In the genomic region with DNA sequence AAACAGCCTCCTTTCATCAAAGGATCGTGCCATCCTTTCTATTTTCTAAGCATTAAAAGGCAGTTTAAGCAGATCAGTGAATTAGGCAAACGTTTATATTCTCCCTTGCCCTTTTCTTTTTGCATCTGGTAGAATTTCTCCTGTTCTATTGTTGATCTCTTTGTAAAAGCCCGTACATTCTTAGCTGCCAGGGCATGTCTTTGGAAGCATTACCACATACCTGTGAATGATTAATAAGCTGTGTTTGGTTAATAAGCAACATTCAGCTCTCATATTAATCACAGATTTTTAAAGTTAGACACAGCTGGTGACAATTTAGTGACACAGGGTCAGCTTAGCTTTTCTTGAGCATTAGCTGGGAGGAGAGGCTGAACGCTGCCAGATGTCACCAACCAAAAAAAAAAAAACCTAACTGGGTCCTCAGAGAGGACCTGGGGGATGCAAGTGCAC, we compare ENCODE assay signal across 12 cellular contexts. TPM values are rescaled to one million over a fixed set of nuclear protein-coding genes. Genes with fewer than 3 reads are reported as not detected.
DNase-seq lines count a peak whose midpoint lies in the region; ATAC-seq and TF ChIP-seq lines count a peak whose summit lies in the region.
"Had no signal": no experiment of that assay in that cellular context is flagged by ENCODE, and none has a peak within 500 bp of the region (broad histone marks: within the 10 kb centered on the region; RNA-seq: fewer than 3 reads in every experiment).

No MANE protein-coding gene starts in this region.

- DNase-seq in AG10803 (ENCODE audit: low read depth) (peak; percentile 77), chondrocyte (ENCODE audit: low spot score) (no peak), right lobe of liver (no peak), GM13977 (ENCODE audit: low spot score) (no peak), GM10266 (ENCODE audit: extremely low spot score) (no peak)
- DNase-seq in activated CD4-positive, alpha-beta T cell treated with anti-CD3 and anti-CD28 coated beads, Interleukin-2, amount 10 ng/mL, durations not matched to agents 24 days and 14 days, result no peak
- DNase-seq: activated B cell treated with CpG ODN at 0.5 μM for 24 hours; activated T-cell treated with anti-CD3 and anti-CD28 coated beads, Interleukin-2, amount 50 U/mL, for 72 hours; SIG-M5 had no signal

- in situ Hi-C loops in GM13977 (cut with MboI; ENCODE audit: low pct_unique_long_range_greater_than_20kb, low sequenced_read_pairs, unreplicated experiment), result no loop called here

- intact Hi-C loops in right lobe of liver (cut with DNase I), result no loop called here
- intact Hi-C loops in activated CD4-positive, alpha-beta T cell treated with anti-CD3 and anti-CD28 coated beads, Interleukin-2, amount 10 ng/mL, durations not matched to agents 24 days and 14 days (cut with micrococcal nuclease), result loop anchor here (5.0 kb wide), 2 partner anchors 38 to 72 kb away; no protein-coding TSS in a partner anchor

- WGBS in right lobe of liver (ENCODE audit: insufficient coverage, low coverage, low lambda C conversion rate, missing lambda C conversion rate), result 20% methylated on average over 4 of the region's 4 CpGs

- peak overlapping the region; percentile 71 to 87 (median 80) for H3K27ac ChIP-seq in right lobe of liver
- H3K27ac ChIP-seq: parathyroid adenoma had no signal

- peak overlapping the region; percentile 73 for H3K27ac Mint-ChIP-seq in chondrocyte (ENCODE audit: unreplicated experiment)
- H3K27ac Mint-ChIP-seq in activated CD4-positive, alpha-beta T cell treated with anti-CD3 and anti-CD28 coated beads, Interleukin-2, amount 10 ng/mL, durations not matched to agents 24 days and 14 days, result no peak overlapping the region
- H3K27ac Mint-ChIP-seq: activated B cell treated with CpG ODN at 0.5 μM for 24 hours; activated T-cell treated with anti-CD3 and anti-CD28 coated beads, Interleukin-2, amount 50 U/mL, for 72 hours had no signal

- no peaks in the 10 kb centered on the region for H3K9me3 ChIP-seq in right lobe of liver

- peaks cover 0 to 43% (median 9%) of the 10 kb centered on the region in 4 donors for H3K4me1 ChIP-seq in right lobe of liver
- H3K4me1 ChIP-seq: parathyroid adenoma had no signal

- peak; percentile 34 for TF ChIP-seq POLR2A in right lobe of liver (IDR thresholded peaks at IDR 0.05)

- ATAC-seq in HG02943 (IDR thresholded peaks at IDR 0.05; ENCODE audit: low read depth, unreplicated experiment) (peak; percentile 58), right lobe of liver (peak; percentile 76 to 91 (median 82)), GM21526 (IDR thresholded peaks at IDR 0.05; ENCODE audit: low FRiP score, unreplicated experiment) (no peak)

- H3K36me3 Mint-ChIP-seq in chondrocyte (ENCODE audit: low read depth), result peaks cover 2% of the 10 kb centered on the region
- peaks cover 3% of the 10 kb centered on the region for H3K36me3 Mint-ChIP-seq in activated CD4-positive, alpha-beta T cell treated with anti-CD3 and anti-CD28 coated beads, Interleukin-2, amount 10 ng/mL, durations not matched to agents 24 days and 14 days (ENCODE audit: low read depth)

- H3K36me3 ChIP-seq in right lobe of liver, result no peaks in the 10 kb centered on the region

- TF ChIP-seq CTCF in AG10803 (conservative IDR thresholded peaks at IDR 0.05; ENCODE audit: low read length), result no peak
- TF ChIP-seq CTCF in chondrocyte (IDR thresholded peaks at IDR 0.05), result no peak
- TF ChIP-seq CTCF in right lobe of liver (IDR thresholded peaks at IDR 0.05), result no peak
- no peak for TF ChIP-seq CTCF in GM13977 (IDR thresholded peaks at IDR 0.05; ENCODE audit: extremely low read depth, insufficient read depth, missing control alignments)
- TF ChIP-seq CTCF in GM10266 (IDR thresholded peaks at IDR 0.05; ENCODE audit: control insufficient read depth, insufficient read depth, low read depth, missing control alignments), result no peak

- H3K9me3 Mint-ChIP-seq in chondrocyte (ENCODE audit: low read depth), result peaks cover 9% of the 10 kb centered on the region
- peaks cover 10% of the 10 kb centered on the region for H3K9me3 Mint-ChIP-seq in activated CD4-positive, alpha-beta T cell treated with anti-CD3 and anti-CD28 coated beads, Interleukin-2, amount 10 ng/mL, durations not matched to agents 24 days and 14 days
- H3K9me3 Mint-ChIP-seq: activated B cell treated with CpG ODN at 0.5 μM for 24 hours had no signal

- H3K27me3 ChIP-seq in right lobe of liver, result no peaks in the 10 kb centered on the region

- H3K27me3 Mint-ChIP-seq in chondrocyte (ENCODE audit: low read depth), result no peaks in the 10 kb centered on the region
- peaks cover 15% of the 10 kb centered on the region for H3K27me3 Mint-ChIP-seq in activated CD4-positive, alpha-beta T cell treated with anti-CD3 and anti-CD28 coated beads, Interleukin-2, amount 10 ng/mL, durations not matched to agents 24 days and 14 days

- peaks cover 50% of the 10 kb centered on the region for H3K4me1 Mint-ChIP-seq in chondrocyte (ENCODE audit: low read depth)
- H3K4me1 Mint-ChIP-seq in activated CD4-positive, alpha-beta T cell treated with anti-CD3 and anti-CD28 coated beads, Interleukin-2, amount 10 ng/mL, durations not matched to agents 24 days and 14 days, result peaks cover 24% of the 10 kb centered on the region
- H3K4me1 Mint-ChIP-seq: activated B cell treated with CpG ODN at 0.5 μM for 24 hours had no signal

- no peak overlapping the region for H3K4me3 Mint-ChIP-seq in chondrocyte (ENCODE audit: unreplicated experiment)
- no peak overlapping the region for H3K4me3 Mint-ChIP-seq in activated CD4-positive, alpha-beta T cell treated with anti-CD3 and anti-CD28 coated beads, Interleukin-2, amount 10 ng/mL, durations not matched to agents 24 days and 14 days
- H3K4me3 Mint-ChIP-seq: activated B cell treated with CpG ODN at 0.5 μM for 24 hours; activated T-cell treated with anti-CD3 and anti-CD28 coated beads, Interleukin-2, amount 50 U/mL, for 72 hours had no signal

- no peak overlapping the region for H3K4me3 ChIP-seq in AG10803 (ENCODE audit: low read length)
- peak overlapping the region; percentile 9 to 41 (median 25) for H3K4me3 ChIP-seq in right lobe of liver

RNA-seq across cellular contexts. Expression of a gene that starts 33.8 kb away (rescaled TPM):
- total RNA-seq in chondrocyte (60.6 to 135 TPM (median 133 TPM) in 3 replicates), right lobe of liver (1 to 10 TPM; 3.8 to 7.1 (median 6.4) TPM)
- total RNA-seq in activated CD4-positive, alpha-beta T cell treated with anti-CD3 and anti-CD28 coated beads, Interleukin-2, amount 10 ng/mL, durations not matched to agents 24 days and 14 days, result 12.2 and 13.7 TPM in 2 replicates
